Comparison of ENCODE assay signal across 10 cellular contexts in genomic region chrX:17595456-17596035, GRCh38.
A peak's percentile ranks its signal among the peaks of the same experiment; 100 is the strongest.
DNase-seq lines count a peak whose midpoint lies in the region; ATAC-seq and TF ChIP-seq lines count a peak whose summit lies in the region.
"Had no signal": no experiment of that assay in that cellular context is flagged by ENCODE, and none has a peak within 500 bp of the region (broad histone marks: within the 10 kb centered on the region; RNA-seq: fewer than 3 reads in every experiment).

No MANE protein-coding gene starts in this region.

- H3K27me3 Mint-ChIP-seq in osteocyte (ENCODE audit: unreplicated experiment), result no peaks in the 10 kb centered on the region
- H3K27me3 Mint-ChIP-seq: activated naive CD8-positive, alpha-beta T cell had no signal

- H3K4me1 Mint-ChIP-seq in osteocyte (ENCODE audit: unreplicated experiment), result peaks cover 65% of the 10 kb centered on the region

- no peaks in the 10 kb centered on the region for H3K9me3 Mint-ChIP-seq in osteocyte (ENCODE audit: unreplicated experiment)

- DNase-seq in EL (peak; percentile 64), RWPE1 (ENCODE audit: low spot score) (peak; percentile 52), kidney glomerular epithelial cell (lab: John Stamatoyannopoulos, UW) (peak; percentile 83), cerebellum (ENCODE audit: low spot score) (no peak), osteocyte (ENCODE audit: extremely low spot score, unreplicated experiment) (no peak), C1 segment of cervical spinal cord (lab: John Stamatoyannopoulos, UW) (no peak), DMS79 treated with DMSO at 0.1 percent for 48 hours (lab: John Stamatoyannopoulos, UW) (no peak)
- DNase-seq: NCI-H748 treated with DMSO at 0.1 percent for 48 hours had no signal

- no peak overlapping the region for H3K27ac Mint-ChIP-seq in osteocyte (ENCODE audit: unreplicated experiment)
- H3K27ac Mint-ChIP-seq: activated naive CD8-positive, alpha-beta T cell had no signal

- CTCF ChIA-PET in RWPE1 (lab: Yijun Ruan, JAX), result no interaction called here

- TF ChIP-seq CTCF in RWPE1 (conservative IDR thresholded peaks at IDR 0.05; ENCODE audit: low read depth), result no peak
- no peak for TF ChIP-seq CTCF in osteocyte (IDR thresholded peaks at IDR 0.05)

- POLR2A ChIA-PET in RWPE1 (lab: Yijun Ruan, JAX; ENCODE audit: low non-redundant PET), result no interaction called here

- H3K27ac ChIP-seq in RWPE1, result no peak overlapping the region

- peak; percentile 52 for ATAC-seq in HG02840 (IDR thresholded peaks at IDR 0.05; ENCODE audit: low FRiP score, unreplicated experiment)

- H3K4me3 Mint-ChIP-seq in osteocyte (ENCODE audit: unreplicated experiment), result no peak overlapping the region
- H3K4me3 Mint-ChIP-seq: activated naive CD8-positive, alpha-beta T cell had no signal

- H3K36me3 Mint-ChIP-seq in osteocyte (ENCODE audit: unreplicated experiment), result no peaks in the 10 kb centered on the region

Comparison
In these comparisons a context has a peak if more than half of its experiments do, and no peak if none do; other contexts are left out.
1. DNase-seq: peak in EL (single experiment), RWPE1 (single experiment) and kidney glomerular epithelial cell (single experiment); none in cerebellum (single experiment), osteocyte (single experiment), C1 segment of cervical spinal cord (0 of 14) and DMS79 treated with DMSO at 0.1 percent for 48 hours (single experiment).